ENCODE assay signal across 10 cellular contexts in the genomic region with DNA sequence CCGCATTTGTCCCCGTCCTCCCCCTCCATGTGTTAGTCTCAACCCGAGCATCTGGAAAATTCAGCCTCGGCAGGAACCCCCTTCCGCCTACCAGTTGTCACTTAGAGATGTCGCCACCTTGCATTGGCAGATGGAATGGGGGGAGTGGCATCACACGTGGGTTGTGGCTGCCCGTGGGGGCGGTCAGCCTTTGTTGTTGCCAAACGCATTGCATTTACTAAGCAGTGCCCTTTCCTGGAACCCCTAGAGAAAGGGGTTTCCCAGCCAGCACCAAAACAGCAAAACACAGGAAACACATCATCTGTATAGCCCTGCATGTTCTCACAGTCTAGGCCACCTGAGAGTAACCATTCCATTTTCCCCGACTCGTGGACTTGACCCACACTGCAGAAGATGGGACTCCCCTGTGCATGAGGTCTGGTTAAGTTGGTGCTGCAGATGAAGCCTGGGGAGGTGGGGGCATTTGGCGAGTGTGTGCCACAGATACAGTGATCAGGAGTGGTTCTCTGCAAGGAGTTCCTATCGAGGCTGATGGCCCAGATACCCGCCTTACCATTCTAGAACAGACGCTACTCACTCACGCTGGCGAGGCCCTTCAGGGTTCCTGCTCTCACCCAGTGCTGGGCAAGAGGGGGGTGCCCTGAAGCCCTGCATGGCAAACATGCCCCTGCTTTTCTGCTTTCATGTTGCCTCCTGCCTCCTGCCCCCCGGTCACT. TPM values are rescaled to one million over a fixed set of nuclear protein-coding genes. Genes with fewer than 3 reads are reported as not detected.
DNase-seq lines count a peak whose midpoint lies in the region; ATAC-seq and TF ChIP-seq lines count a peak whose summit lies in the region.
"Had no signal": no experiment of that assay in that cellular context is flagged by ENCODE, and none has a peak within 500 bp of the region (broad histone marks: within the 10 kb centered on the region; RNA-seq: fewer than 3 reads in every experiment).

No MANE protein-coding gene starts in this region.

- no peak overlapping the region for H4K8ac ChIP-seq in mesenchymal stem cell (ENCODE audit: low read length)

- H3K18ac ChIP-seq in mesenchymal stem cell (ENCODE audit: low read depth in 1 of 2, low read length in 2 of 2), result no peak overlapping the region

- no peak overlapping the region for H3K4me2 ChIP-seq in mesenchymal stem cell (ENCODE audit: low read length, poor library complexity, severe bottlenecking)

- H2AK5ac ChIP-seq in mesenchymal stem cell (ENCODE audit: low read length, severe bottlenecking), result no peak overlapping the region

- no peak overlapping the region for H3K9ac ChIP-seq in mesenchymal stem cell (ENCODE audit: low read length)

- H3K4me1 ChIP-seq in prostate gland (replicated peaks) (no peaks in the 10 kb centered on the region), mesenchymal stem cell (ENCODE audit: control insufficient read depth, insufficient read depth, low read depth, low read length) (no peaks in the 10 kb centered on the region), tibial artery (no peaks in the 10 kb centered on the region)

- peaks cover 8 to 44% (median 26%) of the 10 kb centered on the region in 3 donors for H3K4me1 Mint-ChIP-seq in T-cell
- H3K4me1 Mint-ChIP-seq in naive thymus-derived CD8-positive, alpha-beta T cell, result peaks cover 6 to 32% (median 21%) of the 10 kb centered on the region in 4 donors

- peak overlapping the region in 1 of 2 donors; percentile 10 for H3K4me3 ChIP-seq in prostate gland
- H3K4me3 ChIP-seq in mesenchymal stem cell (ENCODE audit: insufficient read depth in 1 of 2, low read depth in 1 of 2, low read length in 2 of 2), result no peak overlapping the region
- H3K4me3 ChIP-seq in tibial artery, result no peak overlapping the region
- H3K4me3 ChIP-seq: cardiac muscle cell had no signal

- CTCF ChIA-PET in T-cell (lab: Charles Lee), result interaction anchor here in 1 of 2 donors (0.7 to 1.2 kb wide), 3 partner anchors 38 to 73 kb away, joined by 3 read pairs; no protein-coding TSS in a partner anchor

- WGBS in prostate gland, result 65% methylated on average over 17 of the region's 19 CpGs
- 97% methylated on average over 19 of the region's 19 CpGs for WGBS in mesenchymal stem cell

- H3K4ac ChIP-seq in mesenchymal stem cell (ENCODE audit: low read depth in 1 of 2, low read length in 2 of 2), result no peak overlapping the region

- H3K27ac Mint-ChIP-seq in T-cell, result peak overlapping the region; percentile 96 to 97
- H3K27ac Mint-ChIP-seq in naive thymus-derived CD8-positive, alpha-beta T cell, result peak overlapping the region; percentile 90 to 99 (median 96)

- no peaks in the 10 kb centered on the region for H3K27me3 Mint-ChIP-seq in T-cell
- no peaks in the 10 kb centered on the region for H3K27me3 Mint-ChIP-seq in naive thymus-derived CD8-positive, alpha-beta T cell

- H2BK120ac ChIP-seq in mesenchymal stem cell (ENCODE audit: low read depth, low read length), result no peak overlapping the region

- H3K36me3 ChIP-seq in prostate gland, result peaks cover 6 to 21% of the 10 kb centered on the region in 2 donors
- H3K36me3 ChIP-seq in mesenchymal stem cell (ENCODE audit: control insufficient read depth in 1 of 2, insufficient read depth in 2 of 2, low read depth in 1 of 2, low read length in 2 of 2), result peaks cover 88 to 91% of the 10 kb centered on the region in 2 experiments
- H3K36me3 ChIP-seq in tibial artery, result peaks cover 69 to 100% (median 91%) of the 10 kb centered on the region in 3 donors

- no peak overlapping the region for H2BK15ac ChIP-seq in mesenchymal stem cell (ENCODE audit: low read depth, poor library complexity, severe bottlenecking)

- no peaks in the 10 kb centered on the region for H3K9me3 Mint-ChIP-seq in T-cell
- H3K9me3 Mint-ChIP-seq in naive thymus-derived CD8-positive, alpha-beta T cell, result no peaks in the 10 kb centered on the region

- POLR2A ChIA-PET in T-cell (lab: Charles Lee), result interaction anchor here in 1 of 2 donors (0.6 kb wide), 1 partner anchor 80 kb away, joined by 3 read pairs; the partner anchor contains the start of gene DNM2
- POLR2A ChIA-PET in naive thymus-derived CD8-positive, alpha-beta T cell (lab: Charles Lee), result interaction anchor here (0.7 to 1.2 kb wide), 3 partner anchors 38 to 79 kb away, joined by 3 to 5 read pairs (median 3); partner anchors contain the start of genes DNM2 and TMED1

- no peak for TF ChIP-seq CTCF in prostate gland (IDR thresholded peaks at IDR 0.05)
- no peak for TF ChIP-seq CTCF in tibial artery (IDR thresholded peaks at IDR 0.05)

- H2AFZ ChIP-seq in mesenchymal stem cell (ENCODE audit: low read depth, low read length), result no peak overlapping the region

- no peak overlapping the region for H3K23ac ChIP-seq in mesenchymal stem cell (ENCODE audit: low read length in 2 of 2)

- DNase-seq in T-cell (peak; percentile 48 to 95 (median 88)), prostate gland (ENCODE audit: low spot score) (no peak), mesenchymal stem cell (no peak), tibial artery (no peak), SHP77 treated with DMSO at 0.1 percent for 48 hours (lab: John Stamatoyannopoulos, UW) (no peak)
- peak; percentile 95 for DNase-seq in activated effector memory CD4-positive, alpha-beta T cell treated with anti-CD3 and anti-CD28 coated beads, Interleukin-2, amount 50 U/mL, for 16 hours
- DNase-seq in naive thymus-derived CD8-positive, alpha-beta T cell, result peak; percentile 34 to 82 (median 74)
- peak; percentile 91 for DNase-seq in stimulated activated naive CD4-positive, alpha-beta T cell treated with Interleukin-2 at 50 U/mL for 16 hours (lab: John Stamatoyannopoulos, UW)

- H3K79me1 ChIP-seq in mesenchymal stem cell (replicated peaks; ENCODE audit: low read length, poor library complexity, severe bottlenecking), result peaks cover 39% of the 10 kb centered on the region

- H4K91ac ChIP-seq in mesenchymal stem cell (ENCODE audit: low read length), result no peak overlapping the region

- peak; percentile 79 to 90 (median 83) for ATAC-seq in T-cell (replicated peaks in 1 of 4)
- peak; percentile 82 to 88 for ATAC-seq in naive thymus-derived CD8-positive, alpha-beta T cell

- H3K4me3 Mint-ChIP-seq in T-cell, result peak overlapping the region; percentile 72 to 80 (median 75)
- peak overlapping the region; percentile 48 to 85 (median 75) for H3K4me3 Mint-ChIP-seq in naive thymus-derived CD8-positive, alpha-beta T cell

- H2BK12ac ChIP-seq in mesenchymal stem cell (ENCODE audit: low read length in 2 of 2), result no peak overlapping the region

- H3K14ac ChIP-seq in mesenchymal stem cell (ENCODE audit: low read length in 2 of 2), result no peak overlapping the region

- intact Hi-C loops in prostate gland (cut with DNase I), result no loop called here
- intact Hi-C loops in tibial artery (cut with DNase I; ENCODE audit: low total_unique reads), result no loop called here

- TF ChIP-seq POLR2A in prostate gland (IDR thresholded peaks at IDR 0.05), result no peak

- H3K27ac ChIP-seq in prostate gland (peak overlapping the region in 1 of 2 donors; percentile 62), mesenchymal stem cell (ENCODE audit: low read length, poor library complexity, severe bottlenecking) (no peak overlapping the region), tibial artery (no peak overlapping the region)
- H3K27ac ChIP-seq: cardiac muscle cell had no signal

- H3K27me3 ChIP-seq in prostate gland (replicated peaks; ENCODE audit: insufficient read depth) (no peaks in the 10 kb centered on the region), mesenchymal stem cell (ENCODE audit: control insufficient read depth in 1 of 2, insufficient read depth in 1 of 2, low read length in 2 of 2) (no peaks in the 10 kb centered on the region), tibial artery (no peaks in the 10 kb centered on the region)
- H3K27me3 ChIP-seq: cardiac muscle cell had no signal

- H3K9me3 ChIP-seq in prostate gland (no peaks in the 10 kb centered on the region), mesenchymal stem cell (ENCODE audit: control insufficient read depth, low read length) (no peaks in the 10 kb centered on the region), tibial artery (no peaks in the 10 kb centered on the region)

- H3K36me3 Mint-ChIP-seq in T-cell, result peaks cover 33% of the 10 kb centered on the region
- peaks cover 0 to 77% (median 2%) of the 10 kb centered on the region in 3 donors for H3K36me3 Mint-ChIP-seq in naive thymus-derived CD8-positive, alpha-beta T cell

- no peak overlapping the region for H2BK5ac ChIP-seq in mesenchymal stem cell (ENCODE audit: low read depth, low read length, poor library complexity, severe bottlenecking)

RNA-seq across cellular contexts. Expression of gene TMED1, which starts 38.3 kb away (rescaled TPM):
- total RNA-seq in T-cell (10 to 100 TPM in 2 of 5 donors, 1 to 10 TPM in 3; 6.1 to 11.4 (median 9.5) TPM), prostate gland (10 to 100 TPM; 41.9 to 47.8 TPM)
- total RNA-seq in naive thymus-derived CD8-positive, alpha-beta T cell, result 1 to 10 TPM; 6.7 to 8.9 TPM
- polyA plus RNA-seq in naive thymus-derived CD8-positive, alpha-beta T cell, result 10 to 100 TPM; 23.7 to 26.3 (median 25.0) TPM
- 28.5 TPM for polyA plus RNA-seq in mesenchymal stem cell (2013, experiment 1 of 2)
- 29.7 TPM for polyA plus RNA-seq in mesenchymal stem cell (2013, experiment 2 of 2)

RNA-seq across cellular contexts. Expression of gene C19orf38, which starts 50.5 kb away (rescaled TPM):
- total RNA-seq in T-cell, result 1 to 10 TPM in 3 of 5 donors, under 1 TPM in 2; 0.51 to 1.8 (median 1.0) TPM
- under 1 TPM; 0.41 to 0.60 TPM for total RNA-seq in naive thymus-derived CD8-positive, alpha-beta T cell
- polyA plus RNA-seq in naive thymus-derived CD8-positive, alpha-beta T cell, result under 1 TPM in 1 of 3 donors, not detected in 2; 0.17 TPM
- 1 to 10 TPM in 1 of 2 donors, under 1 TPM in 1; 0.91 to 6.4 TPM for total RNA-seq in prostate gland
- not detected for polyA plus RNA-seq in mesenchymal stem cell (2013, experiment 1 of 2)
- not detected for polyA plus RNA-seq in mesenchymal stem cell (2013, experiment 2 of 2)
- total RNA-seq: LHCN-M2 had no signal

Comparison
In these comparisons a context has a peak if more than half of its experiments do, and no peak if none do; other contexts are left out.
1. DNase-seq: peak in T-cell (34 of 34), activated effector memory CD4-positive, alpha-beta T cell treated with anti-CD3 and anti-CD28 coated beads, Interleukin-2, amount 50 U/mL, for 16 hours (single experiment), naive thymus-derived CD8-positive, alpha-beta T cell (10 of 10) and stimulated activated naive CD4-positive, alpha-beta T cell treated with Interleukin-2 at 50 U/mL for 16 hours (single experiment); none in prostate gland (single experiment), mesenchymal stem cell (single experiment), tibial artery (0 of 2) and SHP77 treated with DMSO at 0.1 percent for 48 hours (single experiment).